In the genomic region with DNA sequence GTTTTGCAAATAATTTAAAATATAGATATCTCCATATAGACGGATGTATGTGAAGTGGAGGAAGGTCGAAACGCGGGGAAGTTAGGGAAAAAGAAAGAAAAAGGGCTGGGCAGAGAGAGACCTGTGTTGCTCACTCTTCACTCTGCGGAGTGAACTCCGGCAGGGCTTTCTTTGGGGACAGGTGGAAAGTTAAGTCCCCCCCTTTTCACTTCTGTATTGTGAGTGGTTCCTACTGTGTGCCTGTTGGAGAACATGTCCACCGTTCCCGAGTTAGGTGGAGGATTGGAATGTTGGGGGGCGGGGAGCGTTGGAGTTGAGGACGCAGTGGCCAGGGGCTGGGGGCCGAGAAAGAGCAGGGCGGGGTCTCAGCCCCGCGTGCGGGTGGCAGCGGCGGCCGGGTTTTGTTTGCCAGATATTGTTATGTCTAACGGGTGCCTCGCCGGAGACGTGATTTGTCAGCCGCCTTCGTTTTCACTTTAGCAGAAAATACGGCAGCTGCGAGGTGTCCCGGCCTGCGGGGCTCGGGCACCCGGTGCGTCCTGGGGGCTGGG, we compare ENCODE assay signal across 8 cellular contexts.
DNase-seq lines count a peak whose midpoint lies in the region; ATAC-seq and TF ChIP-seq lines count a peak whose summit lies in the region.

No MANE protein-coding gene starts in this region.

- H3K27me3 ChIP-seq in hepatocyte = peaks cover 88% of the 10 kb centered on the region

- no peaks in the 10 kb centered on the region for H3K9me2 ChIP-seq in hepatocyte (replicated peaks; ENCODE audit: insufficient read depth)

- peaks cover 37% of the 10 kb centered on the region for H3K4me1 ChIP-seq in hepatocyte (ENCODE audit: insufficient read depth)

- H2AFZ ChIP-seq in hepatocyte = peak overlapping the region; percentile 75

- peaks cover 3% of the 10 kb centered on the region for H3K79me2 ChIP-seq in hepatocyte

- peak overlapping the region; percentile 91 for H3K4me3 ChIP-seq in hepatocyte
- H3K4me3 ChIP-seq in skin epidermis = peak overlapping the region; percentile 30 to 51 (median 38)

- H3K4me2 ChIP-seq in hepatocyte = peak overlapping the region; percentile 91

- no peak overlapping the region for H3K27ac Mint-ChIP-seq in activated naive CD4-positive, alpha-beta T cell treated with anti-CD3 and anti-CD28 coated beads, Interleukin-2, amount 50 U/mL, for 24 hours
- no peak overlapping the region for H3K27ac Mint-ChIP-seq in activated B cell treated with CpG ODN at 0.5 μM for 24 hours

- CTCF ChIA-PET in activated B cell treated with CpG ODN at 0.5 μM for 24 hours (lab: Charles Lee) = no interaction called here

- peaks cover 4% of the 10 kb centered on the region for H3K36me3 Mint-ChIP-seq in activated naive CD4-positive, alpha-beta T cell treated with anti-CD3 and anti-CD28 coated beads, Interleukin-2, amount 50 U/mL, for 24 hours
- no peaks in the 10 kb centered on the region for H3K36me3 Mint-ChIP-seq in activated B cell treated with CpG ODN at 0.5 μM for 24 hours (ENCODE audit: low read depth)

- TF ChIP-seq CTCF in activated B cell treated with CpG ODN at 0.5 μM for 24 hours (IDR thresholded peaks at IDR 0.05) (no peak), hepatocyte (IDR thresholded peaks at IDR 0.05; ENCODE audit: poor library complexity) (no peak)

- POLR2A ChIA-PET in activated B cell treated with CpG ODN at 0.5 μM for 24 hours (lab: Charles Lee) = no interaction called here

- H3K4me1 Mint-ChIP-seq in activated naive CD4-positive, alpha-beta T cell treated with anti-CD3 and anti-CD28 coated beads, Interleukin-2, amount 50 U/mL, for 24 hours = peaks cover 33% of the 10 kb centered on the region
- H3K4me1 Mint-ChIP-seq in activated B cell treated with CpG ODN at 0.5 μM for 24 hours = peaks cover 36% of the 10 kb centered on the region

- peak overlapping the region; percentile 85 for H3K4me3 Mint-ChIP-seq in activated naive CD4-positive, alpha-beta T cell treated with anti-CD3 and anti-CD28 coated beads, Interleukin-2, amount 50 U/mL, for 24 hours
- peak overlapping the region; percentile 78 for H3K4me3 Mint-ChIP-seq in activated B cell treated with CpG ODN at 0.5 μM for 24 hours

- H3K27me3 Mint-ChIP-seq in activated naive CD4-positive, alpha-beta T cell treated with anti-CD3 and anti-CD28 coated beads, Interleukin-2, amount 50 U/mL, for 24 hours = peaks cover 52% of the 10 kb centered on the region
- H3K27me3 Mint-ChIP-seq in activated B cell treated with CpG ODN at 0.5 μM for 24 hours = peaks cover 53% of the 10 kb centered on the region

- intact Hi-C loops in activated B cell treated with CpG ODN at 0.5 μM for 24 hours (cut with micrococcal nuclease) = loop anchor here (10.0 kb wide), 2 partner anchors 72 to 282 kb away; partner anchors contain the start of gene URI1

- under 1% methylated on average over 22 of the region's 32 CpGs for WGBS in hepatocyte (ENCODE audit: low lambda C conversion rate, missing lambda C conversion rate)

- ATAC-seq in activated B cell treated with CpG ODN at 0.5 μM for 24 hours (ENCODE audit: low read depth) (peak; percentile 18), HG02623 (IDR thresholded peaks at IDR 0.05; ENCODE audit: unreplicated experiment) (no peak), HG02852 (IDR thresholded peaks at IDR 0.05; ENCODE audit: unreplicated experiment) (no peak)

- H3K9me3 ChIP-seq in hepatocyte (ENCODE audit: low read depth) = no peaks in the 10 kb centered on the region

- H3K27ac ChIP-seq in hepatocyte (peak overlapping the region; percentile 43), skin epidermis (peak overlapping the region in 3 of 21 experiments; percentile 5 to 60 (median 14))

- no peaks in the 10 kb centered on the region for H3K9me3 Mint-ChIP-seq in activated naive CD4-positive, alpha-beta T cell treated with anti-CD3 and anti-CD28 coated beads, Interleukin-2, amount 50 U/mL, for 24 hours
- no peaks in the 10 kb centered on the region for H3K9me3 Mint-ChIP-seq in activated B cell treated with CpG ODN at 0.5 μM for 24 hours

- H3K36me3 ChIP-seq in hepatocyte (replicated peaks; ENCODE audit: insufficient read depth, low read depth) = no peaks in the 10 kb centered on the region

- no peak for DNase-seq in activated naive CD4-positive, alpha-beta T cell (lab: John Stamatoyannopoulos, UW)
- DNase-seq in activated B cell treated with CpG ODN at 0.5 μM for 24 hours = no peak
- peak; percentile 27 for DNase-seq in hepatocyte (ENCODE audit: low spot score)
- DNase-seq in MV-4-11 (lab: John Stamatoyannopoulos, UW) = no peak

- no peaks in the 10 kb centered on the region for H4K20me1 ChIP-seq in hepatocyte (ENCODE audit: insufficient read depth, poor library complexity, severe bottlenecking)
